Comparison of ENCODE assay signal across 25 cellular contexts in genomic region chr10:8794860-8795259, GRCh38.
"Had no signal": no experiment of that assay in that cellular context is flagged by ENCODE, and none has a peak within 500 bp of the region (broad histone marks: within the 10 kb centered on the region; RNA-seq: fewer than 3 reads in every experiment).

No MANE protein-coding gene starts in this region.

- H3K4me1 ChIP-seq: gastrocnemius medialis, left ventricle myocardium inferior, right atrium auricular region, testis had no signal

- H3K9me3 Mint-ChIP-seq: activated T-helper 17 cell treated with anti-CD3 and anti-CD28 coated beads, Interleukin-2, amount 50 U/mL, for 72 hours; effector memory CD8-positive, alpha-beta T cell had no signal

- H3K4me2 ChIP-seq: smooth muscle cell had no signal

- H3K4me3 Mint-ChIP-seq: activated T-helper 17 cell treated with anti-CD3 and anti-CD28 coated beads, Interleukin-2, amount 50 U/mL, for 72 hours; effector memory CD8-positive, alpha-beta T cell; natural killer cell treated with Interleukin-12 subunit alpha and Interleukin-12 subunit beta and Interleukin-15 and Interleukin-18, amount 100 ng/mL, for 72 hours; stimulated activated naive B cell treated with anti-CD40 and anti-IgM and Interleukin-4, amounts not matched to agents 10 μg/mL and 1 μg/mL and 100 μg/mL, for 72 hours; T-cell had no signal

- ATAC-seq: activated T-helper 17 cell treated with anti-CD3 and anti-CD28 coated beads, Interleukin-2, amount 50 U/mL, for 72 hours; effector memory CD8-positive, alpha-beta T cell; gastrocnemius medialis; natural killer cell treated with Interleukin-12 subunit alpha and Interleukin-12 subunit beta and Interleukin-15 and Interleukin-18, amount 100 ng/mL, for 72 hours; stimulated activated naive B cell treated with anti-CD40 and anti-IgM and Interleukin-4, amounts not matched to agents 10 μg/mL and 1 μg/mL and 100 μg/mL, for 72 hours; T-cell had no signal

- H3K27me3 ChIP-seq: gastrocnemius medialis, right atrium auricular region, testis had no signal

- H3K36me3 Mint-ChIP-seq: natural killer cell treated with Interleukin-12 subunit alpha and Interleukin-12 subunit beta and Interleukin-15 and Interleukin-18, amount 100 ng/mL, for 72 hours; stimulated activated naive B cell treated with anti-CD40 and anti-IgM and Interleukin-4, amounts not matched to agents 10 μg/mL and 1 μg/mL and 100 μg/mL, for 72 hours; T-cell had no signal

- H3K27ac ChIP-seq: gastrocnemius medialis, left ventricle myocardium inferior, right atrium auricular region, testis, WERI-Rb-1 had no signal

- H3K27ac Mint-ChIP-seq: activated T-helper 17 cell treated with anti-CD3 and anti-CD28 coated beads, Interleukin-2, amount 50 U/mL, for 72 hours; effector memory CD8-positive, alpha-beta T cell; natural killer cell treated with Interleukin-12 subunit alpha and Interleukin-12 subunit beta and Interleukin-15 and Interleukin-18, amount 100 ng/mL, for 72 hours; stimulated activated naive B cell treated with anti-CD40 and anti-IgM and Interleukin-4, amounts not matched to agents 10 μg/mL and 1 μg/mL and 100 μg/mL, for 72 hours had no signal

- H3K36me3 ChIP-seq: gastrocnemius medialis, left ventricle myocardium inferior, right atrium auricular region, WERI-Rb-1 had no signal

- H3K4me1 Mint-ChIP-seq: activated T-helper 17 cell treated with anti-CD3 and anti-CD28 coated beads, Interleukin-2, amount 50 U/mL, for 72 hours had no signal

- H3K4me3 ChIP-seq: gastrocnemius medialis, left ventricle myocardium inferior, lung, right atrium auricular region, smooth muscle cell, testis had no signal

- DNase-seq: activated CD4-positive, alpha-beta T cell treated with anti-CD3 and anti-CD28 coated beads, Interleukin-2, amount 50 U/mL, for 1 hour; activated CD4-positive, CD25-positive, alpha-beta regulatory T cell treated with anti-CD3 and anti-CD28 coated beads, Interleukin-2, amount 50 U/mL, for 72 hours; activated naive CD4-positive, alpha-beta T cell; amygdala; caudate nucleus; cortex of kidney; effector memory CD8-positive, alpha-beta T cell; erythroblast; gastrocnemius medialis; glutamatergic neuron; islet precursor cell; left ventricle myocardium inferior; mesendoderm; stimulated activated CD4-positive, alpha-beta T cell treated with anti-CD3 and anti-CD28 coated beads, Interleukin-4, amount 100 ng/mL, for 1 hour; stimulated activated naive B cell treated with anti-CD40 and anti-IgM and Interleukin-4, amounts not matched to agents 10 μg/mL and 1 μg/mL and 100 μg/mL, for 72 hours; T-cell; T-helper 9 cell; testis; trophoblast cell; WERI-Rb-1 had no signal

- H3K27me3 Mint-ChIP-seq: activated T-helper 17 cell treated with anti-CD3 and anti-CD28 coated beads, Interleukin-2, amount 50 U/mL, for 72 hours; stimulated activated naive B cell treated with anti-CD40 and anti-IgM and Interleukin-4, amounts not matched to agents 10 μg/mL and 1 μg/mL and 100 μg/mL, for 72 hours; T-cell had no signal
